ENCODE assay signal across 8 cellular contexts in the genomic region with DNA sequence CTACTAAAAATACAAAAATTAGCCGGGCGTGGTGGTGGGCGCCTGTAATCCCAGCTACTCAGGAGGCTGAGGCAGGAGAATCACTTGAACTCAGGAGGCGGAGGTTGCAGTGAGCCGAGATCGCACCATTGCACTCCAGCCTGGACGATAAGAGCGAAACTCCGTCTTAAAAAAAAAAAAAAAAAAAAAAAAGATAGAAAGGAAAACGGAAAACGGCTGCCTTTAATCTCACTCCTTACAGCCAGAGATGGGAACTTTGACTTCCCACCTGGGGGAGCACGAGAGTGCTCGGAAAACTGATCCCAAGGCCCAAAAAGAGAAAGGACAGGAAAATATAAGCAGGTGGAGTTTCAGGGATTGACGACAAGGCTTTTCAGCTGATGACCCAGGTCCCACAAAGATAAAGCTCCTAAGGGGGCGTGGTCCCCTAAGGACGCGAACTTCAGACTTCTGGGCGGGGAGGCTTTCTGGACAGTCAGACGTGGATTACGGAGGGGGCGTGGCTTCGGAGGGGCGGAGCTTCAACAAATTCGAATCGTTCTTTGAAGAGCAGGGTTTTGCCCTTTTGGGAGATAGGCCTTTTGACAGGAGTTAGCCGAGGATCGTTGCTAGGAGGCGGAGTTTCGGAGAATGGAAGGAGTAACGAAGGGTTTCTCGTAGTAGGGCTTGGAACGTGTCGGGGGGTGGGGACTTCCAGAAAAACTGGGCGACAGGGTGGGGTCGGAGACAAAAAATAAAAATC. TPM values are rescaled to one million over a fixed set of nuclear protein-coding genes. Genes with fewer than 3 reads are reported as not detected.
DNase-seq lines count a peak whose midpoint lies in the region; ATAC-seq and TF ChIP-seq lines count a peak whose summit lies in the region.

No MANE protein-coding gene starts in this region.

- peak overlapping the region; percentile 95 for H3K9ac ChIP-seq in SK-N-MC (ENCODE audit: insufficient read length)

- peak; percentile 98 for DNase-seq in AG10803 (ENCODE audit: low read depth)
- DNase-seq in NCI-H1092 treated with DMSO at 0.1 percent for 48 hours (lab: John Stamatoyannopoulos, UW), result peak; percentile 92
- DNase-seq in SK-N-MC (ENCODE audit: low read depth, low spot score), result peak; percentile 81
- peak; percentile 91 for DNase-seq in activated naive CD4-positive, alpha-beta T cell treated with anti-CD3 and anti-CD28 coated beads, Interleukin-2, amount 50 U/mL, for 16 hours
- peak; percentile 99 for DNase-seq in glomerular visceral epithelial cell (ENCODE audit: extremely low spot score)
- peak; percentile 72 for DNase-seq in occipital lobe (lab: John Stamatoyannopoulos, UW)
- peak; percentile 82 for DNase-seq in superior temporal gyrus (ENCODE audit: extremely low spot score)

- peak overlapping the region; percentile 99 for H3K27ac ChIP-seq in SK-N-MC

- H3K9me3 ChIP-seq in SK-N-MC (ENCODE audit: low read depth, low read length), result no peaks in the 10 kb centered on the region

- peak overlapping the region; percentile 83 for H3K4me3 ChIP-seq in AG10803 (ENCODE audit: low read length)
- peak overlapping the region; percentile 97 for H3K4me3 ChIP-seq in SK-N-MC

- peak; percentile 39 for TF ChIP-seq CTCF in AG10803 (conservative IDR thresholded peaks at IDR 0.05; ENCODE audit: low read length)

- peak; percentile 26 for ATAC-seq in GM21526 (IDR thresholded peaks at IDR 0.05; ENCODE audit: low FRiP score, unreplicated experiment)

- peaks cover 21% of the 10 kb centered on the region for H3K36me3 ChIP-seq in SK-N-MC (ENCODE audit: insufficient read depth, low read length)

RNA-seq across cellular contexts. Expression of a gene that starts 1.0 kb away (rescaled TPM):
- total RNA-seq in occipital lobe, result 12.2 TPM

RNA-seq across cellular contexts. Expression of a gene that starts 3.0 kb away (rescaled TPM):
- total RNA-seq in occipital lobe, result 10.0 TPM

RNA-seq across cellular contexts. Expression of a gene that starts 9.6 kb away (rescaled TPM):
- total RNA-seq in occipital lobe, result 17.2 TPM

RNA-seq across cellular contexts. Expression of a gene that starts 11.9 kb away (rescaled TPM):
- 11.2 TPM for total RNA-seq in occipital lobe

RNA-seq across cellular contexts. Expression of a gene that starts 17.6 kb away (rescaled TPM):
- 25.0 TPM for total RNA-seq in occipital lobe

Comparison
In these comparisons a context has a peak if more than half of its experiments do, and no peak if none do; other contexts are left out.
1. Peak in every context shown above with its lines: DNase-seq, ATAC-seq, H3K4me3 ChIP-seq and H3K27ac ChIP-seq.